In genomic region chr11:8566613-8567210, GRCh38 we compare ENCODE assay signal across 8 cellular contexts. TPM values are rescaled to one million over a fixed set of nuclear protein-coding genes. Genes with fewer than 3 reads are reported as not detected.
DNase-seq lines count a peak whose midpoint lies in the region; ATAC-seq and TF ChIP-seq lines count a peak whose summit lies in the region.

No MANE protein-coding gene starts in this region.

- no TSS peak for BruUV-seq in MCF 10A (replicated peaks; lab: Mats Ljungman, UMichigan)

- H3K27me3 Mint-ChIP-seq in MCF 10A (ENCODE audit: insufficient read depth, unreplicated experiment): peaks cover 38% of the 10 kb centered on the region

- in situ Hi-C loops in HAP-1 (cut with MboI; ENCODE audit: low sequenced_read_pairs): loop anchor here (5.0 kb wide), 1 partner anchor 339 kb away; no protein-coding TSS in a partner anchor

- no peak overlapping the region for H3K27ac Mint-ChIP-seq in MCF 10A (ENCODE audit: low read depth, unreplicated experiment)

- H3K27me3 ChIP-seq in HAP-1 (ENCODE audit: low read depth) (no peaks in the 10 kb centered on the region), left lung (no peaks in the 10 kb centered on the region)

- H3K4me1 ChIP-seq in HAP-1 (peaks cover 2% of the 10 kb centered on the region; the same call in 1 of the 2 replicates), left lung (no peaks in the 10 kb centered on the region)

- no peak overlapping the region for H3K4me3 Mint-ChIP-seq in MCF 10A (ENCODE audit: unreplicated experiment)

- intact Hi-C loops in MCF 10A (cut with micrococcal nuclease): loop anchor here (1.0 to 10.0 kb wide), 6 partner anchors 238 to 562 kb away; no protein-coding TSS in a partner anchor
- intact Hi-C loops in left lung (cut with DNase I): loop anchor here in 1 of 2 donors (10.0 kb wide), 1 partner anchor 342 kb away; no protein-coding TSS in a partner anchor

- CTCF ChIA-PET in MCF 10A (lab: Yijun Ruan, JAX): interaction anchor here (0.6 to 6.8 kb wide), 46 partner anchors 8 to 560 kb away, joined by 3 to 99 read pairs (median 4); partner anchors contain the start of gene LMO1

- ATAC-seq in left lung: peak; percentile 74
- no peak for ATAC-seq in HG02981 (IDR thresholded peaks at IDR 0.05; ENCODE audit: unreplicated experiment)

- peaks cover 9% of the 10 kb centered on the region for H3K9me3 Mint-ChIP-seq in MCF 10A (ENCODE audit: unreplicated experiment)

- H3K36me3 Mint-ChIP-seq in MCF 10A (ENCODE audit: insufficient read depth, unreplicated experiment): no peaks in the 10 kb centered on the region

- TF ChIP-seq CTCF in MCF 10A (IDR thresholded peaks at IDR 0.05; ENCODE audit: unreplicated experiment) (peak; percentile 64), left lung (IDR thresholded peaks at IDR 0.05) (peak; percentile 50 to 66)

- DNase-seq in DMS53 (lab: John Stamatoyannopoulos, UW) (peak; percentile 76), HAP-1 (ENCODE audit: low spot score in 2 of 2) (peak; percentile 46 to 66), NCI-H345 (lab: John Stamatoyannopoulos, UW) (peak; percentile 67), MCF 10A (ENCODE audit: unreplicated experiment) (peak; percentile 59), left lung (no peak), GM19238 (ENCODE audit: insufficient read length, low spot score) (no peak)
- DNase-seq in activated CD4-positive, alpha-beta T cell treated with anti-CD3 and anti-CD28 coated beads, Interleukin-2, amount 50 U/mL, for 48 hours: no peak

- H3K4me3 ChIP-seq in HAP-1 (no peak overlapping the region), left lung (no peak overlapping the region)

- H3K4me1 Mint-ChIP-seq in MCF 10A (ENCODE audit: insufficient read depth, unreplicated experiment): peaks cover 6% of the 10 kb centered on the region

- no peak overlapping the region for H3K27ac ChIP-seq in left lung

- H3K9me3 ChIP-seq in HAP-1: no peaks in the 10 kb centered on the region
- no peaks in the 10 kb centered on the region for H3K9me3 ChIP-seq in left lung

- POLR2A ChIA-PET in MCF 10A (lab: Yijun Ruan, JAX): interaction anchor here (0.6 to 1.7 kb wide), 7 partner anchors 10 to 580 kb away, joined by 3 to 9 read pairs (median 3); partner anchors contain the start of genes EIF3F and TMEM9B

- H3K36me3 ChIP-seq in HAP-1 (replicated peaks) (no peaks in the 10 kb centered on the region), left lung (no peaks in the 10 kb centered on the region)

RNA-seq across cellular contexts. Expression of gene STK33, which starts 27.3 kb away (rescaled TPM):
- total RNA-seq in MCF 10A (2022): 0.20 and 0.58 TPM in 2 replicates
- 10 to 100 TPM; 16.6 to 16.9 TPM for total RNA-seq in left lung

Comparison
In these comparisons a context has a peak if more than half of its experiments do, and no peak if none do; other contexts are left out.
1. DNase-seq: peak in DMS53 (single experiment), HAP-1 (2 of 2), NCI-H345 (single experiment) and MCF 10A (single experiment); none in left lung (0 of 2), activated CD4-positive, alpha-beta T cell treated with anti-CD3 and anti-CD28 coated beads, Interleukin-2, amount 50 U/mL, for 48 hours (0 of 2) and GM19238 (single experiment).
2. RNA of gene STK33, which starts 27.3 kb away (total RNA-seq): 16.6 to 16.9 TPM in left lung; 0.20 to 0.58 TPM in MCF 10A; every median in the first group is over 10 times any median in the second.